Comparison of ENCODE assay signal across 8 cellular contexts in genomic region chr14:69637503-69638030, GRCh38. TPM values are rescaled to one million over a fixed set of nuclear protein-coding genes. Genes with fewer than 3 reads are reported as not detected.
DNase-seq lines count a peak whose midpoint lies in the region; ATAC-seq and TF ChIP-seq lines count a peak whose summit lies in the region.

No MANE protein-coding gene starts in this region.

- peaks cover 6% of the 10 kb centered on the region; the same call in 1 of the 2 replicates for H3K4me1 ChIP-seq in BE2C

- no peak for TF ChIP-seq CTCF in BE2C (IDR thresholded peaks at IDR 0.05; ENCODE audit: low read depth, low read length)

- DNase-seq in BE2C (peak; percentile 23), cerebellar cortex (ENCODE audit: low spot score) (peak; percentile 76), myocyte (ENCODE audit: low read depth) (peak; percentile 88), NCI-H2171 treated with DMSO at 0.1 percent for 48 hours (lab: John Stamatoyannopoulos, UW) (no peak)

- H3K27me3 ChIP-seq in BE2C = no peaks in the 10 kb centered on the region

- H3K9me3 ChIP-seq in BE2C = no peaks in the 10 kb centered on the region

- H3K4me3 ChIP-seq in BE2C (ENCODE audit: low read depth, low read length) = no peak overlapping the region

- H3K36me3 ChIP-seq in BE2C = no peaks in the 10 kb centered on the region

- peak; percentile 28 for ATAC-seq in HG03280 (IDR thresholded peaks at IDR 0.05; ENCODE audit: unreplicated experiment)
- no peak for ATAC-seq in HG03139 (IDR thresholded peaks at IDR 0.05; ENCODE audit: unreplicated experiment)
- no peak for ATAC-seq in HG02884 (IDR thresholded peaks at IDR 0.05; ENCODE audit: unreplicated experiment)
- ATAC-seq in HG02571 (IDR thresholded peaks at IDR 0.05; ENCODE audit: unreplicated experiment) = no peak

RNA-seq across cellular contexts. Expression of gene SUSD6, which starts 26.2 kb away (rescaled TPM):
- 7.2 TPM for polyA plus RNA-seq in BE2C (2012; ENCODE audit: insufficient read depth, insufficient read length, low read depth)
- 13.4 and 14.6 TPM in 2 replicates for total RNA-seq in myocyte
- 15.5 TPM for polyA plus RNA-seq in myocyte (2012)
